In genomic region chr20:11499235-11499634, GRCh38 we compare ENCODE assay signal across 23 cellular contexts.
"Had no signal": no experiment of that assay in that cellular context is flagged by ENCODE, and none has a peak within 500 bp of the region (broad histone marks: within the 10 kb centered on the region; RNA-seq: fewer than 3 reads in every experiment).

No MANE protein-coding gene starts in this region.

- H3K4me1 ChIP-seq: gastrocnemius medialis, heart right ventricle, right atrium auricular region had no signal

- H3K36me3 ChIP-seq: brain microvascular endothelial cell, gastrocnemius medialis, heart right ventricle, right atrium auricular region, tibial nerve, vagina had no signal

- H3K27me3 ChIP-seq: brain microvascular endothelial cell, gastrocnemius medialis, right atrium auricular region, tibial nerve, vagina had no signal

- DNase-seq: activated B cell treated with CpG ODN at 0.5 μM for 24 hours; activated CD4-positive, alpha-beta T cell treated with anti-CD3 and anti-CD28 coated beads for 48 hours; activated CD8-positive, alpha-beta memory T cell treated with anti-CD3 and anti-CD28 coated beads, Interleukin-2, amount 50 U/mL, for 4 hours; activated CD8-positive, alpha-beta T cell treated with anti-CD3 and anti-CD28 coated beads for 36 hours; activated naive CD8-positive, alpha-beta T cell treated with anti-CD3 and anti-CD28 coated beads for 36 hours; activated T-cell treated with anti-CD3 and anti-CD28 coated beads, Interleukin-2, amount 50 U/mL, for 48 hours; brain microvascular endothelial cell; cortex of kidney; effector CD8-positive, alpha-beta T cell; gastrocnemius medialis; heart right ventricle; left ventricle myocardium superior; posterior cingulate gyrus; stimulated activated CD4-positive, alpha-beta T cell treated with anti-CD3 and anti-CD28 coated beads, Interleukin-4, amount 100 ng/mL, for 4 hours; stimulated activated CD8-positive, alpha-beta memory T cell treated with anti-CD3 and anti-CD28 coated beads, Interleukin-4, amount 100 ng/mL, for 48 hours; stimulated activated naive CD4-positive, alpha-beta T cell treated with Interleukin-2 at 50 U/mL for 16 hours; substantia nigra; T-helper 17 cell had no signal

- ATAC-seq: activated CD8-positive, alpha-beta T cell treated with anti-CD3 and anti-CD28 coated beads for 36 hours; gastrocnemius medialis; heart right ventricle; left ventricle myocardium superior; natural killer cell treated with Interleukin-12 subunit alpha and Interleukin-12 subunit beta and Interleukin-15 and Interleukin-18, amount 100 ng/mL, for 72 hours; T-helper 17 cell had no signal

- H3K4me3 ChIP-seq: gastrocnemius medialis, heart right ventricle, right atrium auricular region, skin epidermis, tibial nerve, vagina had no signal

- H3K27ac ChIP-seq: brain microvascular endothelial cell, gastrocnemius medialis, heart right ventricle, right atrium auricular region, skin epidermis, tibial nerve, vagina had no signal
